ENCODE assay signal across 31 cellular contexts in the genomic region with DNA sequence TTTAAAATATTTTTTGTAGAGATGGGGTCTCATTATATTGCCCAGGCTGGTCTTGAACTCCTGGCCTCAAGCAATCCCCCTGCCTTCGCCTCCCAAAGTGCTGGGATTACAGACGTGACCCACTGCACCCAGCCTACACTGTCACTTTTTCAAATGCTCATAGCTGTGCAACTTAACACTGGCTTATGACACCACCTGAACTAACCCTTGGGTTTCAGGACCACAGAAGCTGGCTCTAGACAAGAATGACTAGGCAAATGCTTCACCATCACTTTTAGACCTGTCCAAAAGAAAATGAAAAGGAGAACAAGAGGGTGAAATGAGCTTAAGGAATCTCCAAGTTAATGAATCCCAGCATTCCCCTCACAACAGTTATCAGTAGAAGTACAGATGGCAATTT.
"Had no signal": no experiment of that assay in that cellular context is flagged by ENCODE, and none has a peak within 500 bp of the region (broad histone marks: within the 10 kb centered on the region; RNA-seq: fewer than 3 reads in every experiment).

No MANE protein-coding gene starts in this region.

- H3K9me3 Mint-ChIP-seq: activated B cell treated with CpG ODN at 0.5 μM for 24 hours; activated CD4-positive, alpha-beta memory T cell treated with anti-CD3 and anti-CD28 coated beads, Interleukin-2, amount 10 ng/mL, durations not matched to agents 7 days and 5 days; activated naive CD4-positive, alpha-beta T cell treated with anti-CD3 and anti-CD28 coated beads, Interleukin-2, amount 10 ng/mL, durations not matched to agents 7 days and 5 days; effector memory CD8-positive, alpha-beta T cell had no signal

- H3K27me3 Mint-ChIP-seq: activated B cell treated with CpG ODN at 0.5 μM for 24 hours; activated CD4-positive, alpha-beta memory T cell treated with anti-CD3 and anti-CD28 coated beads, Interleukin-2, amount 10 ng/mL, durations not matched to agents 7 days and 5 days; activated naive CD4-positive, alpha-beta T cell treated with anti-CD3 and anti-CD28 coated beads, Interleukin-2, amount 10 ng/mL, durations not matched to agents 7 days and 5 days; effector memory CD8-positive, alpha-beta T cell; T-helper 17 cell had no signal

- ATAC-seq: activated CD4-positive, CD25-positive, alpha-beta regulatory T cell treated with anti-CD3 and anti-CD28 coated beads, Interleukin-2, amount 50 U/mL, for 24 hours; activated naive CD4-positive, alpha-beta T cell treated with anti-CD3 and anti-CD28 coated beads, Interleukin-2, amount 50 U/mL, for 72 hours; body of pancreas; effector memory CD8-positive, alpha-beta T cell; foreskin keratinocyte; gastrocnemius medialis; heart left ventricle; T-helper 17 cell had no signal

- H3K4me3 Mint-ChIP-seq: activated B cell treated with CpG ODN at 0.5 μM for 24 hours; activated CD4-positive, alpha-beta memory T cell treated with anti-CD3 and anti-CD28 coated beads, Interleukin-2, amount 10 ng/mL, durations not matched to agents 7 days and 5 days; activated naive CD4-positive, alpha-beta T cell treated with anti-CD3 and anti-CD28 coated beads, Interleukin-2, amount 10 ng/mL, durations not matched to agents 7 days and 5 days; activated T-helper 1 cell treated with anti-CD3 and anti-CD28 coated beads, Interleukin-12 subunit alpha, Interleukin-12 subunit beta, Interleukin-2, Interleukin-4 antibody, amounts not matched to agents 30 ng/mL and 10 ng/mL and 1 ng/mL, durations not matched to agents 14 hours and 24 hours and 36 hours; effector memory CD8-positive, alpha-beta T cell; T-helper 17 cell; T-helper 2 cell treated with Interferon-gamma antibody and Interleukin-4, amounts not matched to agents 5 μg/mL and 100 μg/mL, for 36 hours had no signal

- H3K4me3 ChIP-seq: adrenal gland, body of pancreas, colonic mucosa, esophagus muscularis mucosa, gastrocnemius medialis, heart left ventricle had no signal

- H3K27me3 ChIP-seq: adrenal gland, body of pancreas, colonic mucosa, esophagus muscularis mucosa, foreskin keratinocyte, gastrocnemius medialis, heart left ventricle had no signal

- DNase-seq: activated B cell treated with CpG ODN at 0.5 μM for 24 hours; activated CD4-positive, alpha-beta memory T cell treated with anti-CD3 and anti-CD28 coated beads, Interleukin-2, amount 10 ng/mL, durations not matched to agents 7 days and 5 days; activated CD4-positive, alpha-beta T cell treated with anti-CD3 and anti-CD28 coated beads for 48 hours; activated CD8-positive, alpha-beta memory T cell treated with anti-CD3 and anti-CD28 coated beads, Interleukin-2, amount 50 U/mL, for 48 hours; activated gamma-delta T cell; activated naive CD4-positive, alpha-beta T cell; activated naive CD4-positive, alpha-beta T cell treated with anti-CD3 and anti-CD28 coated beads, Interleukin-2, amount 10 ng/mL, durations not matched to agents 7 days and 5 days; activated T-cell treated with anti-CD3 and anti-CD28 coated beads for 4 hours; activated T-cell treated with anti-CD3 and anti-CD28 coated beads, Interleukin-2, amount 50 U/mL, for 48 hours; adrenal gland; amygdala; aorta; body of pancreas; caudate nucleus; colonic mucosa; effector CD4-positive, alpha-beta T cell; effector memory CD8-positive, alpha-beta T cell; erythroblast; foreskin keratinocyte; gastrocnemius medialis; glutamatergic neuron; heart left ventricle; T-helper 1 cell; T-helper 17 cell; T1000; WERI-Rb-1 had no signal

- H3K27ac Mint-ChIP-seq: activated B cell treated with CpG ODN at 0.5 μM for 24 hours; activated CD4-positive, alpha-beta memory T cell treated with anti-CD3 and anti-CD28 coated beads, Interleukin-2, amount 10 ng/mL, durations not matched to agents 7 days and 5 days; activated naive CD4-positive, alpha-beta T cell treated with anti-CD3 and anti-CD28 coated beads, Interleukin-2, amount 10 ng/mL, durations not matched to agents 7 days and 5 days; activated T-helper 1 cell treated with anti-CD3 and anti-CD28 coated beads, Interleukin-12 subunit alpha, Interleukin-12 subunit beta, Interleukin-2, Interleukin-4 antibody, amounts not matched to agents 30 ng/mL and 10 ng/mL and 1 ng/mL, durations not matched to agents 14 hours and 24 hours and 36 hours; effector memory CD8-positive, alpha-beta T cell; T-helper 17 cell; T-helper 2 cell treated with Interferon-gamma antibody and Interleukin-4, amounts not matched to agents 5 μg/mL and 100 μg/mL, for 36 hours had no signal

- H3K27ac ChIP-seq: adrenal gland, body of pancreas, colonic mucosa, esophagus muscularis mucosa, foreskin keratinocyte, gastrocnemius medialis, WERI-Rb-1 had no signal

- H3K9me3 ChIP-seq: adrenal gland, body of pancreas, colonic mucosa, esophagus muscularis mucosa, gastrocnemius medialis had no signal
